14 cellular contexts compared by ENCODE assay signal in the genomic region with DNA sequence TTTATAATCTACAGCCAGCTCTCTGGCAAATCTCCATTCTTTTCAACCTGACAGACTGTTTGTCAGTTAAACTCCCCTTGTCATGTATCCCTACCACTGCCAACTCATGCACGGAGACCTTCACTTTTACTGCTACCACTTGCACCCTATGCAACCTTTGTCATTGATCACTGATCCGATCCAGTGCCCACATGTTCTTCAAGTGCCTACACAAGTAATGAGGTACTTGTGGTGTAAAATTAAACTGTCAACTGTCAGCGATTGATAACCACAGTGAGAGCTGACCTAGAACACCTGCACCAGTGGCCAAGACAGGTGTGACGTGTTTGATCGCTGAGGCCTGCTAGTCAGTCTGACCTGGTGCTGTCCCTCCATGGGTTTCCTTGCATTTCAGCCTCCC. TPM values are rescaled to one million over a fixed set of nuclear protein-coding genes. Genes with fewer than 3 reads are reported as not detected.
"Had no signal": no experiment of that assay in that cellular context is flagged by ENCODE, and none has a peak within 500 bp of the region (broad histone marks: within the 10 kb centered on the region; RNA-seq: fewer than 3 reads in every experiment).

No MANE protein-coding gene starts in this region.

- H3K27me3 ChIP-seq: gastrocnemius medialis, heart left ventricle, sigmoid colon, spleen had no signal

- H3K27ac ChIP-seq: gastrocnemius medialis, heart left ventricle, lower lobe of right lung, psoas muscle, sigmoid colon, spleen had no signal

- H3K9me3 ChIP-seq: gastrocnemius medialis, heart left ventricle, lower lobe of right lung, psoas muscle, sigmoid colon, spleen had no signal

- H3K4me3 ChIP-seq: gastrocnemius medialis, heart left ventricle, lower lobe of right lung, psoas muscle, sigmoid colon, spleen had no signal

- ATAC-seq: gastrocnemius medialis, heart left ventricle, left cardiac atrium, lower lobe of right lung, psoas muscle had no signal

- H3K4me1 ChIP-seq: gastrocnemius medialis, lower lobe of right lung, psoas muscle, sigmoid colon, spleen had no signal

- DNase-seq: activated CD4-positive, alpha-beta T cell treated with anti-CD3 and anti-CD28 coated beads for 1 hour; activated CD4-positive, alpha-beta T cell treated with anti-CD3 and anti-CD28 coated beads, Interleukin-2, amount 50 U/mL, for 4 hours; activated naive CD4-positive, alpha-beta T cell treated with anti-CD3 and anti-CD28 coated beads, Interleukin-2, amount 10 ng/mL, durations not matched to agents 7 days and 5 days; erythroblast; gastrocnemius medialis; heart left ventricle; immature natural killer cell; left cardiac atrium; lower lobe of right lung; occipital lobe; psoas muscle; sigmoid colon; spleen had no signal

- H3K36me3 ChIP-seq: gastrocnemius medialis, heart left ventricle, lower lobe of right lung, sigmoid colon, spleen had no signal

RNA-seq across cellular contexts. Expression of a gene that starts 55.6 kb away (rescaled TPM):
- total RNA-seq: activated T-helper 2 cell treated with anti-CD3 and anti-CD28 coated beads, Interferon-gamma antibody, Interleukin-2, Interleukin-4, amounts not matched to agents 10 μg/mL and 5 μg/mL and 100 μg/mL, durations not matched to agents 14 hours and 24 hours and 36 hours had no signal
- polyA plus RNA-seq: immature natural killer cell had no signal
